ENCODE assay signal across 1 cellular context in the genomic region with DNA sequence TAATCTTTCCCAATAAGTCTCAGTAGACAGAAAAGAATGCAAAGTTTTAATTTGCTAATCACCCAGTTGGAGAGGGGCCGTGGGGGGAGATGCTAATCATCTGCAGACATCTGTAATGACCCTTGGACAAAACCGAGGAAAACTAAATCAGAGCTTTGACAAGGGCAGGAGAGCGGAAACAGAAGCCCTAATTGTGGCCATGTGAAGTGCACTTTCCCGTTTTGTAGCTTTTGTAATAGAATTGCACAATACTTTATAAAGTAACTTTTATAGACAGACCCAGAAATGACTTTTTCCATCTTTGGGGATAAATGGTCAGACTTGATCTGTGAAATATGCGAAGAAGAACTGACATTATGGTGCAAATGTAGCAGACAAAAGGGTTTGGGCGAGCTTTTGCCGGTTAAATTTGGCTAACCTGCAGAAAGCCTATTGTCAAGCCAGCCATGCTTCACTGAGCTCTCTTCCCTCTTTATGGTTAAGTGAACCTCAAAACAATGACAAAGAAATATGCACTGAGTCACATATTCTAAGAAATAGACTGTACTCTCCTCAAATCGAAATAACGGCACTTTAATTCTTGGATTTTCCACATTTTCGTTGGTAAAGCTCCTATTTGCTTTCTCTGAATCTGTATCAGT.
TF ChIP-seq lines count a peak whose summit lies in the region.

No MANE protein-coding gene starts in this region.

TF ChIP-seq in GM23338, 12 proteins besides CTCF, POLR2A, EP300 and RAD21:
- TF ChIP-seq EZH2 (IDR thresholded peaks at IDR 0.05; ENCODE audit: low read depth, unreplicated experiment) (no peak), ZNF331 (CRISPR knock-in tag; IDR thresholded peaks at IDR 0.05; ENCODE audit: low read depth) (no peak), JUNB (IDR thresholded peaks at IDR 0.05; ENCODE audit: unreplicated experiment) (no peak)
- TF ChIP-seq, protein P1, sequence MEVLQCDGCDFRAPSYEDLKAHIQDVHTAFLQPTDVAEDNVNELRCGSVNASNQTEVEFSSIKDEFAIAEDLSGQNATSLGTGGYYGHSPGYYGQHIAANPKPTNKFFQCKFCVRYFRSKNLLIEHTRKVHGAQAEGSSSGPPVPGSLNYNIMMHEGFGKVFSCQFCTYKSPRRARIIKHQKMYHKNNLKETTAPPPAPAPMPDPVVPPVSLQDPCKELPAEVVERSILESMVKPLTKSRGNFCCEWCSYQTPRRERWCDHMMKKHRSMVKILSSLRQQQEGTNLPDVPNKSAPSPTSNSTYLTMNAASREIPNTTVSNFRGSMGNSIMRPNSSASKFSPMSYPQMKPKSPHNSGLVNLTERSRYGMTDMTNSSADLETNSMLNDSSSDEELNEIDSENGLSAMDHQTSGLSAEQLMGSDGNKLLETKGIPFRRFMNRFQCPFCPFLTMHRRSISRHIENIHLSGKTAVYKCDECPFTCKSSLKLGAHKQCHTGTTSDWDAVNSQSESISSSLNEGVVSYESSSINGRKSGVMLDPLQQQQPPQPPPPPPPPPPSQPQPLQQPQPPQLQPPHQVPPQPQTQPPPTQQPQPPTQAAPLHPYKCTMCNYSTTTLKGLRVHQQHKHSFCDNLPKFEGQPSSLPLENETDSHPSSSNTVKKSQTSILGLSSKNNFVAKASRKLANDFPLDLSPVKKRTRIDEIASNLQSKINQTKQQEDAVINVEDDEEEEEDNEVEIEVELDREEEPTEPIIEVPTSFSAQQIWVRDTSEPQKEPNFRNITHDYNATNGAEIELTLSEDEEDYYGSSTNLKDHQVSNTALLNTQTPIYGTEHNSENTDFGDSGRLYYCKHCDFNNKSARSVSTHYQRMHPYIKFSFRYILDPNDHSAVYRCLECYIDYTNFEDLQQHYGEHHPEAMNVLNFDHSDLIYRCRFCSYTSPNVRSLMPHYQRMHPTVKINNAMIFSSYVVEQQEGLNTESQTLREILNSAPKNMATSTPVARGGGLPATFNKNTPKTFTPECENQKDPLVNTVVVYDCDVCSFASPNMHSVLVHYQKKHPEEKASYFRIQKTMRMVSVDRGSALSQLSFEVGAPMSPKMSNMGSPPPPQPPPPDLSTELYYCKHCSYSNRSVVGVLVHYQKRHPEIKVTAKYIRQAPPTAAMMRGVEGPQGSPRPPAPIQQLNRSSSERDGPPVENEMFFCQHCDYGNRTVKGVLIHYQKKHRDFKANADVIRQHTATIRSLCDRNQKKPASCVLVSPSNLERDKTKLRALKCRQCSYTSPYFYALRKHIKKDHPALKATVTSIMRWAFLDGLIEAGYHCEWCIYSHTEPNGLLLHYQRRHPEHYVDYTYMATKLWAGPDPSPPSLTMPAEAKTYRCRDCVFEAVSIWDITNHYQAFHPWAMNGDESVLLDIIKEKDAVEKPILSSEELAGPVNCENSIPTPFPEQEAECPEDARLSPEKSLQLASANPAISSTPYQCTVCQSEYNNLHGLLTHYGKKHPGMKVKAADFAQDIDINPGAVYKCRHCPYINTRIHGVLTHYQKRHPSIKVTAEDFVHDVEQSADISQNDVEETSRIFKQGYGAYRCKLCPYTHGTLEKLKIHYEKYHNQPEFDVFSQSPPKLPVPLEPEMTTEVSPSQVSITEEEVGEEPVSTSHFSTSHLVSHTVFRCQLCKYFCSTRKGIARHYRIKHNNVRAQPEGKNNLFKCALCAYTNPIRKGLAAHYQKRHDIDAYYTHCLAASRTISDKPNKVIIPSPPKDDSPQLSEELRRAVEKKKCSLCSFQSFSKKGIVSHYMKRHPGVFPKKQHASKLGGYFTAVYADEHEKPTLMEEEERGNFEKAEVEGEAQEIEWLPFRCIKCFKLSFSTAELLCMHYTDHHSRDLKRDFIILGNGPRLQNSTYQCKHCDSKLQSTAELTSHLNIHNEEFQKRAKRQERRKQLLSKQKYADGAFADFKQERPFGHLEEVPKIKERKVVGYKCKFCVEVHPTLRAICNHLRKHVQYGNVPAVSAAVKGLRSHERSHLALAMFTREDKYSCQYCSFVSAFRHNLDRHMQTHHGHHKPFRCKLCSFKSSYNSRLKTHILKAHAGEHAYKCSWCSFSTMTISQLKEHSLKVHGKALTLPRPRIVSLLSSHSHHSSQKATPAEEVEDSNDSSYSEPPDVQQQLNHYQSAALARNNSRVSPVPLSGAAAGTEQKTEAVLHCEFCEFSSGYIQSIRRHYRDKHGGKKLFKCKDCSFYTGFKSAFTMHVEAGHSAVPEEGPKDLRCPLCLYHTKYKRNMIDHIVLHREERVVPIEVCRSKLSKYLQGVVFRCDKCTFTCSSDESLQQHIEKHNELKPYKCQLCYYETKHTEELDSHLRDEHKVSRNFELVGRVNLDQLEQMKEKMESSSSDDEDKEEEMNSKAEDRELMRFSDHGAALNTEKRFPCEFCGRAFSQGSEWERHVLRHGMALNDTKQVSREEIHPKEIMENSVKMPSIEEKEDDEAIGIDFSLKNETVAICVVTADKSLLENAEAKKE (CRISPR knock-in tag; IDR thresholded peaks at IDR 0.05), result no peak
